In genomic region chr2:67883316-67884080, GRCh38 we compare ENCODE assay signal across 29 cellular contexts.
DNase-seq lines count a peak whose midpoint lies in the region; ATAC-seq and TF ChIP-seq lines count a peak whose summit lies in the region.
"Had no signal": no experiment of that assay in that cellular context is flagged by ENCODE, and none has a peak within 500 bp of the region (broad histone marks: within the 10 kb centered on the region; RNA-seq: fewer than 3 reads in every experiment).

No MANE protein-coding gene starts in this region.

- H3K9me3 Mint-ChIP-seq in activated T-cell treated with anti-CD3 and anti-CD28 coated beads, Interleukin-2, amount 50 U/mL, for 72 hours, result no peaks in the 10 kb centered on the region
- H3K9me3 Mint-ChIP-seq: activated naive CD4-positive, alpha-beta T cell treated with anti-CD3 and anti-CD28 coated beads, Interleukin-2, amount 50 U/mL, for 24 hours; activated T-helper 17 cell treated with anti-CD3 and anti-CD28 coated beads, Interleukin-2, amount 50 U/mL, for 72 hours; natural killer cell treated with Interleukin-12 subunit alpha and Interleukin-12 subunit beta and Interleukin-15 and Interleukin-18, amount 100 ng/mL, for 72 hours; stimulated activated effector memory CD8-positive, alpha-beta T cell treated with anti-CD3 and anti-CD28 coated beads, Interleukin-12 subunit alpha, Interleukin-12 subunit beta, amount 100 ng/mL, for 72 hours; T-helper 1 cell treated with Interleukin-12 subunit alpha and Interleukin-12 subunit beta and Interleukin-4 antibody, amounts not matched to agents 30 μg/mL and 1 μg/mL, for 36 hours had no signal

- peaks cover 6% of the 10 kb centered on the region for H3K27me3 Mint-ChIP-seq in activated T-cell treated with anti-CD3 and anti-CD28 coated beads, Interleukin-2, amount 50 U/mL, for 72 hours (ENCODE audit: low read depth)

- no peak overlapping the region for H3K4me3 ChIP-seq in LNCaP clone FGC (ENCODE audit: low read depth, low read length)
- H3K4me3 ChIP-seq in prostate gland, result no peak overlapping the region
- no peak overlapping the region for H3K4me3 ChIP-seq in heart right ventricle
- H3K4me3 ChIP-seq: BLaER1 treated with 17β-estradiol and CSF1 and Interleukin-3, amounts not matched to agents 10 nM and 100 nM; GM23248; right lobe of liver; SJSA1 had no signal

- no peaks in the 10 kb centered on the region for H3K4me1 Mint-ChIP-seq in activated T-cell treated with anti-CD3 and anti-CD28 coated beads, Interleukin-2, amount 50 U/mL, for 72 hours (ENCODE audit: low read depth)
- H3K4me1 Mint-ChIP-seq: activated naive CD4-positive, alpha-beta T cell treated with anti-CD3 and anti-CD28 coated beads, Interleukin-2, amount 50 U/mL, for 24 hours; activated T-helper 17 cell treated with anti-CD3 and anti-CD28 coated beads, Interleukin-2, amount 50 U/mL, for 72 hours; stimulated activated effector memory CD8-positive, alpha-beta T cell treated with anti-CD3 and anti-CD28 coated beads, Interleukin-12 subunit alpha, Interleukin-12 subunit beta, amount 100 ng/mL, for 72 hours had no signal

- H3K4me1 ChIP-seq in prostate gland (replicated peaks) (no peaks in the 10 kb centered on the region), heart right ventricle (no peaks in the 10 kb centered on the region)
- H3K4me1 ChIP-seq: BLaER1 treated with 17β-estradiol and CSF1 and Interleukin-3, amounts not matched to agents 10 nM and 100 nM; right lobe of liver had no signal

- H3K4me3 Mint-ChIP-seq in activated T-cell treated with anti-CD3 and anti-CD28 coated beads, Interleukin-2, amount 50 U/mL, for 72 hours, result no peak overlapping the region
- H3K4me3 Mint-ChIP-seq: activated naive CD4-positive, alpha-beta T cell treated with anti-CD3 and anti-CD28 coated beads, Interleukin-2, amount 50 U/mL, for 24 hours; activated T-helper 17 cell treated with anti-CD3 and anti-CD28 coated beads, Interleukin-2, amount 50 U/mL, for 72 hours; natural killer cell treated with Interleukin-12 subunit alpha and Interleukin-12 subunit beta and Interleukin-15 and Interleukin-18, amount 100 ng/mL, for 72 hours; stimulated activated effector memory CD8-positive, alpha-beta T cell treated with anti-CD3 and anti-CD28 coated beads, Interleukin-12 subunit alpha, Interleukin-12 subunit beta, amount 100 ng/mL, for 72 hours; T-helper 1 cell treated with Interleukin-12 subunit alpha and Interleukin-12 subunit beta and Interleukin-4 antibody, amounts not matched to agents 30 μg/mL and 1 μg/mL, for 36 hours had no signal

- H3K9me3 ChIP-seq in prostate gland, result no peaks in the 10 kb centered on the region
- no peaks in the 10 kb centered on the region for H3K9me3 ChIP-seq in heart right ventricle
- H3K9me3 ChIP-seq: BLaER1 treated with 17β-estradiol and CSF1 and Interleukin-3, amounts not matched to agents 10 nM and 100 nM; right lobe of liver; SJSA1 had no signal

- ATAC-seq in heart right ventricle (no peak), HG03045 (IDR thresholded peaks at IDR 0.05; ENCODE audit: unreplicated experiment) (no peak)
- ATAC-seq in activated T-cell treated with anti-CD3 and anti-CD28 coated beads, Interleukin-2, amount 50 U/mL, for 72 hours (replicated peaks in 1 of 2), result no peak
- ATAC-seq: activated CD4-positive, CD25-positive, alpha-beta regulatory T cell treated with anti-CD3 and anti-CD28 coated beads, Interleukin-2, amount 50 U/mL, for 24 hours; activated T-helper 17 cell treated with anti-CD3 and anti-CD28 coated beads, Interleukin-2, amount 50 U/mL, for 72 hours; HepG2; natural killer cell treated with Interleukin-12 subunit alpha and Interleukin-12 subunit beta and Interleukin-15 and Interleukin-18, amount 100 ng/mL, for 72 hours; right lobe of liver; stimulated activated effector memory CD8-positive, alpha-beta T cell treated with anti-CD3 and anti-CD28 coated beads, Interleukin-12 subunit alpha, Interleukin-12 subunit beta, amount 100 ng/mL, for 72 hours had no signal

- H3K36me3 ChIP-seq in prostate gland (no peaks in the 10 kb centered on the region), heart right ventricle (no peaks in the 10 kb centered on the region)
- H3K36me3 ChIP-seq: BLaER1 treated with 17β-estradiol and CSF1 and Interleukin-3, amounts not matched to agents 10 nM and 100 nM; right lobe of liver; SJSA1 had no signal

- H3K27me3 ChIP-seq in prostate gland (replicated peaks; ENCODE audit: insufficient read depth), result no peaks in the 10 kb centered on the region
- peaks cover 0 to 4% (median 0%) of the 10 kb centered on the region in 7 donors for H3K27me3 ChIP-seq in heart right ventricle
- H3K27me3 ChIP-seq: BLaER1 treated with 17β-estradiol and CSF1 and Interleukin-3, amounts not matched to agents 10 nM and 100 nM; right lobe of liver; SJSA1 had no signal

- peak; percentile 15 for DNase-seq in LNCaP clone FGC (ENCODE audit: low read depth)
- DNase-seq in RPMI7951 (ENCODE audit: low read depth), result peak; percentile 40
- peak; percentile 78 for DNase-seq in foreskin melanocyte
- peak; percentile 48 for DNase-seq in prostate gland (ENCODE audit: low spot score)
- DNase-seq in midbrain (lab: John Stamatoyannopoulos, UW), result no peak
- DNase-seq in heart right ventricle, result no peak
- DNase-seq in activated T-cell treated with anti-CD3 and anti-CD28 coated beads, Interleukin-2, amount 50 U/mL, for 72 hours, result no peak
- DNase-seq: activated CD4-positive, alpha-beta T cell treated with anti-CD3 and anti-CD28 coated beads, Interleukin-2, amount 50 U/mL, for 48 hours; activated CD8-positive, alpha-beta memory T cell treated with anti-CD3 and anti-CD28 coated beads, Interleukin-2, amount 50 U/mL, for 4 hours; COR-L47; GM23248; Karpas-422; NCI-H1048; NCI-H187; NCI-H2227 treated with DMSO at 0.1 percent for 48 hours; right lobe of liver; RPMI8226; stimulated activated CD4-positive, alpha-beta T cell treated with anti-CD3 and anti-CD28 coated beads, Interleukin-4, amount 100 ng/mL, for 24 hours had no signal

- no peak for TF ChIP-seq CTCF in LNCaP clone FGC (IDR thresholded peaks at IDR 0.05; ENCODE audit: control insufficient read depth, extremely low read depth, insufficient read depth)
- TF ChIP-seq CTCF in prostate gland (IDR thresholded peaks at IDR 0.05), result no peak
- no peak for TF ChIP-seq CTCF in heart right ventricle (IDR thresholded peaks at IDR 0.05)

- H3K27ac ChIP-seq in prostate gland, result no peak overlapping the region
- no peak overlapping the region for H3K27ac ChIP-seq in heart right ventricle
- H3K27ac ChIP-seq: BLaER1 treated with 17β-estradiol and CSF1 and Interleukin-3, amounts not matched to agents 10 nM and 100 nM; GM23248; parathyroid adenoma; right lobe of liver; SJSA1 had no signal

- intact Hi-C loops in prostate gland (cut with DNase I), result no loop called here
- intact Hi-C loops in heart right ventricle (cut with DNase I), result no loop called here

- H3K27ac Mint-ChIP-seq in activated T-cell treated with anti-CD3 and anti-CD28 coated beads, Interleukin-2, amount 50 U/mL, for 72 hours, result no peak overlapping the region
- H3K27ac Mint-ChIP-seq: activated naive CD4-positive, alpha-beta T cell treated with anti-CD3 and anti-CD28 coated beads, Interleukin-2, amount 50 U/mL, for 24 hours; activated T-helper 17 cell treated with anti-CD3 and anti-CD28 coated beads, Interleukin-2, amount 50 U/mL, for 72 hours; natural killer cell treated with Interleukin-12 subunit alpha and Interleukin-12 subunit beta and Interleukin-15 and Interleukin-18, amount 100 ng/mL, for 72 hours; stimulated activated effector memory CD8-positive, alpha-beta T cell treated with anti-CD3 and anti-CD28 coated beads, Interleukin-12 subunit alpha, Interleukin-12 subunit beta, amount 100 ng/mL, for 72 hours; T-helper 1 cell treated with Interleukin-12 subunit alpha and Interleukin-12 subunit beta and Interleukin-4 antibody, amounts not matched to agents 30 μg/mL and 1 μg/mL, for 36 hours had no signal

- H3K36me3 Mint-ChIP-seq in activated T-cell treated with anti-CD3 and anti-CD28 coated beads, Interleukin-2, amount 50 U/mL, for 72 hours (ENCODE audit: insufficient read depth in 2 of 2), result no peaks in the 10 kb centered on the region
- H3K36me3 Mint-ChIP-seq: activated naive CD4-positive, alpha-beta T cell treated with anti-CD3 and anti-CD28 coated beads, Interleukin-2, amount 50 U/mL, for 24 hours; natural killer cell treated with Interleukin-12 subunit alpha and Interleukin-12 subunit beta and Interleukin-15 and Interleukin-18, amount 100 ng/mL, for 72 hours; stimulated activated effector memory CD8-positive, alpha-beta T cell treated with anti-CD3 and anti-CD28 coated beads, Interleukin-12 subunit alpha, Interleukin-12 subunit beta, amount 100 ng/mL, for 72 hours had no signal

- 59% methylated on average over 3 of the region's 3 CpGs for WGBS in prostate gland
- WGBS in heart right ventricle, 2 donors, result 74 to 79% methylated on average over 3 of the region's 3 CpGs

- no peak for TF ChIP-seq POLR2A in prostate gland (IDR thresholded peaks at IDR 0.05)

Comparison
In these comparisons a context has a peak if more than half of its experiments do, and no peak if none do; other contexts are left out.
1. DNase-seq: peak in LNCaP clone FGC (single experiment), RPMI7951 (single experiment), foreskin melanocyte (single experiment) and prostate gland (single experiment); none in midbrain (single experiment), heart right ventricle (0 of 2) and activated T-cell treated with anti-CD3 and anti-CD28 coated beads, Interleukin-2, amount 50 U/mL, for 72 hours (0 of 2).